Comparison of ENCODE assay signal across 8 cellular contexts in the genomic region with DNA sequence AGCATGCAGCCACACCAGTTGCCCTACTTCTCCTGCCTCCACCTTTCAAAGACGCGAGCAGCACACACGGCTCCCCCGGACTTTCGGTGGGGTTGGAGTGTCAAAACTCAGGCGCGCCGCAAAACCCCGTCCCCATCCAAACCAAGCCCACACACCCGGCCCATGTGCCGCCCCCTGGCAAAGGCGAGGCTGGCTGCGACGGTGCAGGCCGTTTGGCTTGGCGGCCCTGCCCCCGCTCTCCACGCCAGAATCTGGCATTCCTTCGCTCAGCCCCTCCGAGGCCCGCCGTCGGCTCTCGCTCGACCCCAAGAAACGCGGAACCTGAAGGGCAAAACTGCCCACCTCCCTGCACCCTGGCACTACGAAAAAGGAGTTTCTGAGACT.
DNase-seq lines count a peak whose midpoint lies in the region; ATAC-seq and TF ChIP-seq lines count a peak whose summit lies in the region.
"Not testable (repeated sequence)": the region's sequence is repeated elsewhere in the genome, so short reads cannot be mapped to it uniquely, and the experiment has no call there.

No MANE protein-coding gene starts in this region.

- ATAC-seq in stimulated activated memory B cell treated with anti-CD40 and anti-IgM and Interleukin-4, amounts not matched to agents 10 μg/mL and 1 μg/mL and 100 μg/mL, for 72 hours: not testable (repeated sequence)

- not testable (repeated sequence) for DNase-seq in AG04449 (ENCODE audit: low read depth, low spot score); HFF-Myc (ENCODE audit: extremely low read depth, low read depth)
- DNase-seq in T-helper 22 cell (ENCODE audit: low read depth): peak; percentile 0
- DNase-seq in activated naive CD4-positive, alpha-beta T cell treated with Interleukin-2 at 50 U/mL for 16 hours: peak; percentile 47
- peak in 2 of 3 donors; percentile 1 to 5 for DNase-seq in effector memory CD4-positive, alpha-beta T cell

- not testable (repeated sequence) for H3K27ac ChIP-seq in effector memory CD4-positive, alpha-beta T cell (ENCODE audit: insufficient read depth, low read length, poor library complexity, severe bottlenecking)
- peak overlapping the region; percentile 75 for H3K27ac ChIP-seq in neutrophil

- not testable (repeated sequence) for H3K4me1 ChIP-seq in effector memory CD4-positive, alpha-beta T cell (ENCODE audit: control insufficient read depth, insufficient read depth, low read length, poor library complexity, severe bottlenecking); neutrophil (ENCODE audit: control insufficient read depth in 1 of 2, insufficient read depth in 1 of 2, low read depth in 1 of 2, low read length in 1 of 2)

- H3K27me3 ChIP-seq in effector memory CD4-positive, alpha-beta T cell (replicated peaks; ENCODE audit: control insufficient read depth, insufficient read depth, low read length, poor library complexity, severe bottlenecking); neutrophil: not testable (repeated sequence)

- peak overlapping the region; percentile 55 for H3K4me3 ChIP-seq in AG04449 (ENCODE audit: low read depth, low read length)
- H3K4me3 ChIP-seq in HFF-Myc (replicated peaks; ENCODE audit: low read depth, low read length): peak overlapping the region; percentile 46
- peak overlapping the region; percentile 42 for H3K4me3 ChIP-seq in effector memory CD4-positive, alpha-beta T cell (ENCODE audit: insufficient read depth, low read depth, low read length, poor library complexity, severe bottlenecking)
- peak overlapping the region; percentile 43; the same call in 1 of the 2 replicates for H3K4me3 ChIP-seq in iPS-18c (ENCODE audit: insufficient read depth, low read depth, low read length)
- H3K4me3 ChIP-seq in neutrophil (ENCODE audit: low read depth in 1 of 2, low read length in 1 of 2): peak overlapping the region; percentile 52 to 71

- H3K9me3 Mint-ChIP-seq in stimulated activated memory B cell treated with anti-CD40 and anti-IgM and Interleukin-4, amounts not matched to agents 10 μg/mL and 1 μg/mL and 100 μg/mL, for 72 hours: not testable (repeated sequence)

- H3K9me3 ChIP-seq in effector memory CD4-positive, alpha-beta T cell (ENCODE audit: control insufficient read depth, low read length); iPS-18c (ENCODE audit: control insufficient read depth, insufficient read depth, low read length); neutrophil: not testable (repeated sequence)

- H3K27ac Mint-ChIP-seq in stimulated activated memory B cell treated with anti-CD40 and anti-IgM and Interleukin-4, amounts not matched to agents 10 μg/mL and 1 μg/mL and 100 μg/mL, for 72 hours: not testable (repeated sequence)

- H3K4me1 Mint-ChIP-seq in stimulated activated memory B cell treated with anti-CD40 and anti-IgM and Interleukin-4, amounts not matched to agents 10 μg/mL and 1 μg/mL and 100 μg/mL, for 72 hours: not testable (repeated sequence)

- H3K27me3 Mint-ChIP-seq in stimulated activated memory B cell treated with anti-CD40 and anti-IgM and Interleukin-4, amounts not matched to agents 10 μg/mL and 1 μg/mL and 100 μg/mL, for 72 hours: not testable (repeated sequence)

- not testable (repeated sequence) for TF ChIP-seq CTCF in AG04449 (IDR thresholded peaks at IDR 0.05; ENCODE audit: insufficient read depth, low read length, missing control alignments); HFF-Myc (IDR thresholded peaks at IDR 0.05; ENCODE audit: low read depth, low read length, missing control alignments); neutrophil (IDR thresholded peaks at IDR 0.05)

- H3K4me3 Mint-ChIP-seq in stimulated activated memory B cell treated with anti-CD40 and anti-IgM and Interleukin-4, amounts not matched to agents 10 μg/mL and 1 μg/mL and 100 μg/mL, for 72 hours: peak overlapping the region; percentile 76

- H3K36me3 ChIP-seq in effector memory CD4-positive, alpha-beta T cell (ENCODE audit: control insufficient read depth, insufficient read depth, low read length); neutrophil: not testable (repeated sequence)

- POLR2A ChIA-PET in AG04449 (lab: Yijun Ruan, JAX): not testable (repeated sequence)

- H3K36me3 Mint-ChIP-seq in stimulated activated memory B cell treated with anti-CD40 and anti-IgM and Interleukin-4, amounts not matched to agents 10 μg/mL and 1 μg/mL and 100 μg/mL, for 72 hours: not testable (repeated sequence)

- CTCF ChIA-PET in AG04449 (lab: Yijun Ruan, JAX): not testable (repeated sequence)
